ENCODE assay signal across 13 cellular contexts in genomic region chr10:59019603-59020002, GRCh38.
A peak's percentile ranks its signal among the peaks of the same experiment; 100 is the strongest.
DNase-seq lines count a peak whose midpoint lies in the region; ATAC-seq, FAIRE-seq and TF ChIP-seq lines count a peak whose summit lies in the region.
"Had no signal": no experiment of that assay in that cellular context is flagged by ENCODE, and none has a peak within 500 bp of the region (broad histone marks: within the 10 kb centered on the region; RNA-seq: fewer than 3 reads in every experiment).

No MANE protein-coding gene starts in this region.

- no peak overlapping the region for H3K27ac ChIP-seq in DOHH2 (ENCODE audit: low read depth, low read length)
- H3K27ac ChIP-seq in gastroesophageal sphincter: peak overlapping the region in 3 of 4 donors; percentile 21 to 46 (median 23)
- H3K27ac ChIP-seq in psoas muscle: no peak overlapping the region

- H3K4me3 ChIP-seq in DOHH2 (ENCODE audit: low read length) (no peak overlapping the region), gastroesophageal sphincter (peak overlapping the region in 1 of 2 donors; percentile 9), psoas muscle (peak overlapping the region; percentile 26)

- H3K9me3 ChIP-seq in DOHH2 (ENCODE audit: control insufficient read depth, insufficient read depth, low read length): no peaks in the 10 kb centered on the region
- no peaks in the 10 kb centered on the region for H3K9me3 ChIP-seq in gastroesophageal sphincter
- H3K9me3 ChIP-seq in psoas muscle: no peaks in the 10 kb centered on the region

- H3K4me1 ChIP-seq in DOHH2 (ENCODE audit: control insufficient read depth, low read length): no peaks in the 10 kb centered on the region; the same call in 1 of the 2 replicates
- H3K4me1 ChIP-seq in gastroesophageal sphincter: no peaks in the 10 kb centered on the region
- no peaks in the 10 kb centered on the region for H3K4me1 ChIP-seq in psoas muscle

- no peak for FAIRE-seq in RCC 7860 (lab: Jason Lieb, UNC)
- no peak for FAIRE-seq in urothelium cell line (lab: Jason Lieb, UNC)

- no peaks in the 10 kb centered on the region for H4K20me1 ChIP-seq in DOHH2 (ENCODE audit: control insufficient read depth, insufficient read depth, low read depth, low read length)

- DNase-seq in astrocyte of the hippocampus (ENCODE audit: low read depth, low spot score) (peak; percentile 62), psoas muscle (no peak), DMS53 (lab: John Stamatoyannopoulos, UW) (no peak), RCC 7860 (ENCODE audit: low spot score) (no peak), urothelium cell line (ENCODE audit: low spot score) (no peak)
- DNase-seq: activated CD4-positive, alpha-beta memory T cell treated with anti-CD3 and anti-CD28 coated beads, Interleukin-2, amount 10 ng/mL, durations not matched to agents 7 days and 5 days; activated gamma-delta T cell treated with Interleukin-2 at 50 U/mL for 16 hours; dermis blood vessel endothelial cell; DMS79; KG1 had no signal

- no peak for TF ChIP-seq EP300 in gastroesophageal sphincter (IDR thresholded peaks at IDR 0.05)

- H3K4me2 ChIP-seq in DOHH2 (ENCODE audit: low read length): peak overlapping the region; percentile 16; the same call in 1 of the 2 replicates

- H3K79me2 ChIP-seq in DOHH2 (ENCODE audit: control insufficient read depth, low read length): no peaks in the 10 kb centered on the region

- no peaks in the 10 kb centered on the region for H3K9me2 ChIP-seq in DOHH2 (replicated peaks; ENCODE audit: control insufficient read depth, low read length)

- intact Hi-C loops in psoas muscle (cut with DNase I): no loop called here

- no peak for ATAC-seq in gastroesophageal sphincter
- no peak for ATAC-seq in psoas muscle
- ATAC-seq in HG03039 (IDR thresholded peaks at IDR 0.05; ENCODE audit: unreplicated experiment): no peak

- H3K27me3 ChIP-seq in DOHH2 (ENCODE audit: control insufficient read depth, low read length) (no peaks in the 10 kb centered on the region), gastroesophageal sphincter (no peaks in the 10 kb centered on the region), psoas muscle (ENCODE audit: insufficient read depth in 3 of 3, low read length in 2 of 3) (peaks cover 0 to 4% (median 0%) of the 10 kb centered on the region in 3 donors)

- TF ChIP-seq POLR2A in gastroesophageal sphincter (IDR thresholded peaks at IDR 0.05): no peak

- no peaks in the 10 kb centered on the region for H3K36me3 ChIP-seq in DOHH2 (ENCODE audit: control insufficient read depth, low read length)
- no peaks in the 10 kb centered on the region for H3K36me3 ChIP-seq in gastroesophageal sphincter
- H3K36me3 ChIP-seq in psoas muscle (ENCODE audit: insufficient read depth in 1 of 2, low read depth in 1 of 2): no peaks in the 10 kb centered on the region

- H3F3A ChIP-seq in DOHH2 (ENCODE audit: control insufficient read depth, insufficient read depth): no peaks in the 10 kb centered on the region

- TF ChIP-seq CTCF in DOHH2 (IDR thresholded peaks at IDR 0.05; ENCODE audit: low read depth, low read length, poor library complexity, severe bottlenecking): no peak
- TF ChIP-seq CTCF in gastroesophageal sphincter (IDR thresholded peaks at IDR 0.05): no peak
- TF ChIP-seq CTCF in psoas muscle (IDR thresholded peaks at IDR 0.05): no peak

- 10 to 36% methylated on average over 3 of the region's 3 CpGs for WGBS in gastroesophageal sphincter (ENCODE audit: low coverage in 1 of 2), 2 donors
- 8 to 23% (median 11%) methylated on average over 3 of the region's 3 CpGs for WGBS in psoas muscle, 3 donors

Comparison
In these comparisons a context has a peak if more than half of its experiments do, and no peak if none do; other contexts are left out.
1. H3K27ac ChIP-seq: peak in gastroesophageal sphincter (3 of 4); none in DOHH2 (single experiment) and psoas muscle (single experiment).